Comparison of ENCODE assay signal across 35 cellular contexts in genomic region chr1:183686228-183686627, GRCh38. TPM values are rescaled to one million over a fixed set of nuclear protein-coding genes. Genes with fewer than 3 reads are reported as not detected.
"Had no signal": no experiment of that assay in that cellular context is flagged by ENCODE, and none has a peak within 500 bp of the region (broad histone marks: within the 10 kb centered on the region; RNA-seq: fewer than 3 reads in every experiment).

No MANE protein-coding gene starts in this region.

- DNase-seq: naive thymus-derived CD8-positive, alpha-beta T cell; nephron progenitor cell; occipital lobe; ovary; posterior cingulate gyrus; psoas muscle; right cardiac atrium; spleen; stimulated activated CD4-positive, alpha-beta T cell treated with anti-CD3 and anti-CD28 coated beads, Interleukin-12 subunit alpha, Interleukin-12 subunit beta, amount 100 ng/mL, for 4 hours; stimulated activated CD4-positive, alpha-beta T cell treated with anti-CD3 and anti-CD28 coated beads, Interleukin-1b, Interleukin-23, amount 100 ng/mL, for 48 hours; stimulated activated CD4-positive, alpha-beta T cell treated with anti-CD3 and anti-CD28 coated beads, Interleukin-4, amount 100 ng/mL, for 1 hour; stimulated activated CD4-positive, alpha-beta T cell treated with anti-CD3 and anti-CD28 coated beads, Interleukin-4, amount 100 ng/mL, for 4 hours; stimulated activated CD8-positive, alpha-beta memory T cell treated with anti-CD3 and anti-CD28 coated beads, Interleukin-4, amount 100 ng/mL, for 48 hours; stimulated activated naive CD4-positive, alpha-beta T cell; stimulated activated naive CD8-positive, alpha-beta T cell treated with anti-CD3 and anti-CD28 coated beads, Interleukin-15, amount 100 ng/mL, for 72 hours; stimulated activated naive CD8-positive, alpha-beta T cell treated with anti-CD3 and anti-CD28 coated beads, Interleukin-15, Interleukin-2, amounts not matched to agents 100 U/mL and 50 U/mL, for 24 hours; substantia nigra; testis; tibial artery; transverse colon; upper lobe of right lung; uterus had no signal

- H3K9ac ChIP-seq: parathyroid adenoma had no signal

- H3K4me3 ChIP-seq: ovary, psoas muscle, skin epidermis, smooth muscle cell, spleen, suprapubic skin, testis, tibial artery, transverse colon, upper lobe of right lung, uterus had no signal

- H3K79me2 ChIP-seq: parathyroid adenoma had no signal

- H3K4me1 ChIP-seq: parathyroid adenoma, psoas muscle, testis, tibial artery, transverse colon, upper lobe of right lung, uterus had no signal

- H2AFZ ChIP-seq: parathyroid adenoma had no signal

- H3K4me2 ChIP-seq: smooth muscle cell had no signal

- H3K9me3 ChIP-seq: neutrophil, ovary, psoas muscle, spleen, suprapubic skin, testis, tibial artery, transverse colon, upper lobe of right lung, uterus had no signal

- H3K36me3 ChIP-seq: neutrophil, ovary, spleen, suprapubic skin, tibial artery, transverse colon, upper lobe of right lung, uterus had no signal

- H3K27ac ChIP-seq: neutrophil, ovary, parathyroid adenoma, psoas muscle, skin epidermis, spleen, suprapubic skin, testis, tibial artery, transverse colon, upper lobe of right lung, uterus had no signal

- ATAC-seq: naive thymus-derived CD8-positive, alpha-beta T cell; natural killer cell treated with Interleukin-12 subunit alpha and Interleukin-12 subunit beta and Interleukin-15 and Interleukin-18, amount 100 ng/mL, for 72 hours; psoas muscle; right cardiac atrium; sciatic nerve; stimulated activated memory B cell treated with anti-CD40 and anti-IgM and Interleukin-4, amounts not matched to agents 10 μg/mL and 1 μg/mL and 100 μg/mL, for 72 hours; stimulated activated naive CD8-positive, alpha-beta T cell treated with anti-CD3 and anti-CD28 coated beads, Interleukin-15, amount 100 ng/mL, for 72 hours; stimulated activated naive CD8-positive, alpha-beta T cell treated with anti-CD3 and anti-CD28 coated beads, Interleukin-15, Interleukin-2, amounts not matched to agents 100 U/mL and 50 U/mL, for 24 hours; upper lobe of right lung had no signal

- H3K27me3 ChIP-seq: ovary, suprapubic skin, testis, tibial artery, transverse colon, upper lobe of right lung, uterus had no signal

RNA-seq across cellular contexts. Expression of gene APOBEC4, which starts 33.1 kb away (rescaled TPM):
- total RNA-seq: naive thymus-derived CD8-positive, alpha-beta T cell; natural killer cell treated with Interleukin-12 subunit alpha and Interleukin-12 subunit beta and Interleukin-15 and Interleukin-18, amount 100 ng/mL, for 72 hours; neural crest cell; occipital lobe; osteoblast; progenitor cell of endocrine pancreas; psoas muscle; renal cortical epithelial cell; sciatic nerve; smooth muscle cell; spleen; suprapubic skin; upper lobe of right lung; urinary bladder had no signal
- polyA plus RNA-seq: naive thymus-derived CD8-positive, alpha-beta T cell; ovary; psoas muscle; right cardiac atrium; smooth muscle cell; spleen; urinary bladder had no signal
